8 cellular contexts compared by ENCODE assay signal in the genomic region with DNA sequence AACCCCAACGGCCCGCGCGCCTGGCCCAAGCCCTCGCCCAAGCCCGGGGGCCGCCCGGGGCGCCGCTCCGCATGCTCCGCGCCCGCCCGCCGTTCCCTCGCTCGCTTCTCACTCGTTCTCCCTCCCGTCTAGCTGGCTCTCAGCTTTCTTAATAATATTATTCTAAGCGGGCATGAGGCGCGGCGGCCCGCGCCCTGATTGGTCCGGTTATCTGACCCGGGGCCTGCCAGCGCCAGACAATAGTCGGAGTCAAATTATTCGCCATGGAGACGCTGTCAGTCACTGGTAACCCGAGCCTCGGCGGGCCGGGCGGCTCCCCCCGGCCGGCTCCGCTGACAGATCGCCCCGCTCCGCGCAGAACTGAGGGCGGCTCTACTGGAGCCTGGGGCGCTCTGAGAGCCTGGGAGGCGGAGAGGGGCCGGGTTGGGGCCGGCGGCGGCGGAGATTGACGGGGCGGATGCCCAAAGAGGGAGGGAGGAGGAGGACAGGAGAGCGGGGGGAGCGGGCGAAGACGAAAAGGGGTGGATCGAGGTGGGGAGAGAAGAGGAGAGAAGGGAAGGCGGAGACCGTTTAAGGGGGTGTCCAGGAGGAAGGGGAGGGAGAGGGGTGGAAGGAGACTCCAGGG. TPM values are rescaled to one million over a fixed set of nuclear protein-coding genes. Genes with fewer than 3 reads are reported as not detected.
A peak's percentile ranks its signal among the peaks of the same experiment; 100 is the strongest.
DNase-seq lines count a peak whose midpoint lies in the region; ATAC-seq and TF ChIP-seq lines count a peak whose summit lies in the region.

Gene SIX2 (minus strand): TSS at position 150 of the 625 bp plus-strand sequence. CDS start 342 bp downstream, outside the sequence.

- H3K27ac Mint-ChIP-seq in endothelial cell (ENCODE audit: unreplicated experiment) = no peak within 1 kb of the TSS

- H3K9me3 Mint-ChIP-seq in endothelial cell (ENCODE audit: unreplicated experiment) = no peaks in the 10 kb centered on the region

- H3K9me3 ChIP-seq in SJCRH30 (replicated peaks) = no peaks in the 10 kb centered on the region
- no peaks in the 10 kb centered on the region for H3K9me3 ChIP-seq in thyroid gland

- H3K4me3 ChIP-seq in LNCaP clone FGC (ENCODE audit: low read depth, low read length) (peak within 1 kb of the TSS; percentile 37), SJCRH30 (peak within 1 kb of the TSS; percentile 83), thyroid gland (replicated peaks in 1 of 3) (peak within 1 kb of the TSS in 2 of 3 donors; percentile 15 to 44)

- H3K27ac ChIP-seq in SJCRH30 = peak within 1 kb of the TSS; percentile 70
- peak within 1 kb of the TSS in 2 of 3 donors; percentile 62 for H3K27ac ChIP-seq in thyroid gland

- ATAC-seq in GM19351 (IDR thresholded peaks at IDR 0.05; ENCODE audit: unreplicated experiment) (no peak), GM18909 (IDR thresholded peaks at IDR 0.05; ENCODE audit: poor library complexity, unreplicated experiment) (no peak)

- TF ChIP-seq CTCF in LNCaP clone FGC (IDR thresholded peaks at IDR 0.05; ENCODE audit: control insufficient read depth, extremely low read depth, insufficient read depth) = no peak
- TF ChIP-seq CTCF in endothelial cell (IDR thresholded peaks at IDR 0.05; ENCODE audit: unreplicated experiment) = no peak
- no peak for TF ChIP-seq CTCF in thyroid gland (IDR thresholded peaks at IDR 0.05)

- H3K4me1 Mint-ChIP-seq in endothelial cell (ENCODE audit: unreplicated experiment) = peaks cover 28% of the 10 kb centered on the region

- TF ChIP-seq POLR2A in thyroid gland (IDR thresholded peaks at IDR 0.05) = peak; percentile 15 to 75

- 2% methylated on average over 26 to 27 of the region's 61 CpGs for WGBS in thyroid gland, 2 donors

- no peaks in the 10 kb centered on the region for H3K27me3 ChIP-seq in SJCRH30
- peaks cover 48% of the 10 kb centered on the region for H3K27me3 ChIP-seq in thyroid gland

- H3K36me3 ChIP-seq in SJCRH30 (peaks cover 17% of the 10 kb centered on the region), thyroid gland (no peaks in the 10 kb centered on the region)

- H3K4me1 ChIP-seq in SJCRH30 = peaks cover 7% of the 10 kb centered on the region
- peaks cover 40 to 42% of the 10 kb centered on the region in 2 donors for H3K4me1 ChIP-seq in thyroid gland

- peak; percentile 96 for DNase-seq in DMS79 treated with DMSO at 0.1 percent for 48 hours (lab: John Stamatoyannopoulos, UW)
- DNase-seq in LNCaP clone FGC (ENCODE audit: low read depth) = peak; percentile 44
- DNase-seq in SJCRH30 = peak; percentile 99
- peak; percentile 75 for DNase-seq in endothelial cell (ENCODE audit: low spot score)
- peak; percentile 15 for DNase-seq in medulla oblongata (ENCODE audit: extremely low spot score)
- DNase-seq in thyroid gland = peak; percentile 96 to 97

- H3K27me3 Mint-ChIP-seq in endothelial cell (ENCODE audit: unreplicated experiment) = peaks cover 36% of the 10 kb centered on the region

- intact Hi-C loops in thyroid gland (cut with DNase I) = no loop called here

- peak within 1 kb of the TSS; percentile 85 for H3K4me3 Mint-ChIP-seq in endothelial cell (ENCODE audit: unreplicated experiment)

- no peaks in the 10 kb centered on the region for H3K36me3 Mint-ChIP-seq in endothelial cell (ENCODE audit: low read depth, unreplicated experiment)

RNA-seq across cellular contexts. Expression of gene SIX2, which starts in this region (rescaled TPM):
- 48.3 and 51.9 TPM in 2 replicates for total RNA-seq in SJCRH30 (2014; rRNA removed; shearing (Covaris generic))
- total RNA-seq in endothelial cell (ENCODE audit: unreplicated experiment) (2.0 TPM), thyroid gland (1 to 10 TPM in 2 of 4 donors, under 1 TPM in 1, not detected in 1; 0.24 to 3.1 (median 1.5) TPM)

Comparison
In these comparisons a context has a peak if more than half of its experiments do, and no peak if none do; other contexts are left out.
1. RNA of gene SIX2 (total RNA-seq): 48.3 to 51.9 TPM in SJCRH30; 2.0 TPM in endothelial cell (single experiment) and 0.24 to 3.1 TPM in thyroid gland; every median in the first group is over 10 times any median in the second.
2. DNase-seq: peak in every context shown above with its lines; median percentile 99 in SJCRH30; 96 in thyroid gland; 96 in DMS79 treated with DMSO at 0.1 percent for 48 hours; 75 in endothelial cell; 44 in LNCaP clone FGC; 15 in medulla oblongata.
3. H3K4me3 ChIP-seq: peak in every context shown above with its lines; median percentile 83 in SJCRH30; 37 in LNCaP clone FGC; 30 in thyroid gland.